In the genomic region with DNA sequence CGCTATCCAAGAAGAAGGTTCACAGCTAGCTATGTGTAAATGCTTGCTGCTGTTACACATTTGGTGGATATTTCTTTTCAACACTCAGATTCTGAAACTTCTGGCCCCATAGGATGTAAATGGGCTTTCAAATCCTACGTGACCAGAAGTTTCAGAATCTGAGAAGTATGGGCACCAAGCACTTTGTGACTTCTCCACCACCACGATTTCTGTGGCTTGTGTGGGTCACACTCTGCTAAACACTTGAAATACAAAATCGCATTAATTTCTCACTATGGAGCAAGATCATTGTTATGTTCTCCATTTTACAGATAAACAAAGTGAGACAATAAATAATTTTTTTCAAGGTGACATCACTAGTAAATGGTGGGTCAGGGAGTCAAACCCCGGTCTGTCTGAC, we compare ENCODE assay signal across 30 cellular contexts.
A peak's percentile ranks its signal among the peaks of the same experiment; 100 is the strongest.
DNase-seq lines count a peak whose midpoint lies in the region; ATAC-seq, FAIRE-seq and TF ChIP-seq lines count a peak whose summit lies in the region.
"Had no signal": no experiment of that assay in that cellular context is flagged by ENCODE, and none has a peak within 500 bp of the region (broad histone marks: within the 10 kb centered on the region; RNA-seq: fewer than 3 reads in every experiment).

No MANE protein-coding gene starts in this region.

- TF ChIP-seq CTCF in A549 (IDR thresholded peaks at IDR 0.05) (no peak), coronary artery (IDR thresholded peaks at IDR 0.05) (no peak)

- TF ChIP-seq EP300 in A549 (IDR thresholded peaks at IDR 0.05), result no peak

- ATAC-seq in A549 (no peak), GM18870 (IDR thresholded peaks at IDR 0.05; ENCODE audit: unreplicated experiment) (peak; percentile 65), GM21825 (IDR thresholded peaks at IDR 0.05; ENCODE audit: unreplicated experiment) (peak; percentile 42), HG03342 (IDR thresholded peaks at IDR 0.05; ENCODE audit: unreplicated experiment) (peak; percentile 35), HG02678 (IDR thresholded peaks at IDR 0.05; ENCODE audit: unreplicated experiment) (no peak)
- ATAC-seq: activated T-cell treated with anti-CD3 and anti-CD28 coated beads, Interleukin-2, amount 50 U/mL, for 4 hours; gastroesophageal sphincter; left lobe of liver; sciatic nerve had no signal

- peak overlapping the region; percentile 99 to 100 for H3K27ac ChIP-seq in A549
- no peak overlapping the region for H3K27ac ChIP-seq in coronary artery
- H3K27ac ChIP-seq: 22Rv1, gastroesophageal sphincter had no signal

- POLR2A ChIA-PET in A549 (lab: Yijun Ruan, JAX), result no interaction called here

- no peak for FAIRE-seq in A549 (lab: Jason Lieb, UNC)
- FAIRE-seq: D721Med, endometrium, H54, RCC 7860 had no signal

- 92% methylated on average over 5 of the region's 5 CpGs for WGBS in A549 (ENCODE audit: missing lambda C conversion rate)

- CTCF ChIA-PET in A549 (lab: Yijun Ruan, JAX), result no interaction called here

- H3K9me3 ChIP-seq in A549, result peaks cover 11% of the 10 kb centered on the region

- no peak for TF ChIP-seq RAD21 in A549 (conservative IDR thresholded peaks at IDR 0.05 in 1 of 2, IDR thresholded peaks at IDR 0.05 in 1 of 2)

- peaks cover 39% of the 10 kb centered on the region for H3K4me1 ChIP-seq in A549

- DNase-seq in A549 (ENCODE audit: low read depth in 1 of 2, low spot score in 1 of 2) (no peak), coronary artery (ENCODE audit: low spot score) (no peak), RKO (ENCODE audit: low spot score) (no peak), islet precursor cell (no peak)
- DNase-seq: activated CD4-positive, alpha-beta T cell treated with anti-CD3 and anti-CD28 coated beads, Interleukin-2, amount 50 U/mL, for 1 hour; activated T-cell treated with anti-CD3 and anti-CD28 coated beads, Interleukin-2, amount 50 U/mL, for 4 hours; CD4-positive, CD25-positive, alpha-beta regulatory T cell; dermis blood vessel endothelial cell; hypothalamus; immature natural killer cell; KBM-7; mesendoderm; MM.1S; NCI-H2081; NCI-H226; stimulated activated CD4-positive, alpha-beta T cell treated with anti-CD3 and anti-CD28 coated beads, Interleukin-4, amount 100 ng/mL, for 24 hours; stimulated activated naive B cell treated with anti-CD40 and anti-IgM and Interleukin-4, amounts not matched to agents 10 μg/mL and 1 μg/mL and 100 μg/mL, for 72 hours; T1000 had no signal

- no peak overlapping the region for H3K4me2 ChIP-seq in A549

- no peak overlapping the region for H3K4me3 ChIP-seq in A549
- no peak overlapping the region for H3K4me3 ChIP-seq in coronary artery
- H3K4me3 ChIP-seq: gastroesophageal sphincter had no signal

- no peak for TF ChIP-seq POLR2A in A549 (IDR thresholded peaks at IDR 0.05; ENCODE audit: low read length)

TF ChIP-seq in A549, 52 proteins besides CTCF, POLR2A, EP300 and RAD21:
- TF ChIP-seq TP53 (CRISPR knock-in tag; IDR thresholded peaks at IDR 0.05), result no peak
- no peak for TF ChIP-seq EHMT2 (IDR thresholded peaks at IDR 0.05; ENCODE audit: low read depth)
- TF ChIP-seq POLR2AphosphoS2 (conservative IDR thresholded peaks at IDR 0.05; ENCODE audit: low read length), result no peak
- TF ChIP-seq FOSB (CRISPR knock-in tag; IDR thresholded peaks at IDR 0.05), result no peak
- TF ChIP-seq ZFP36 (IDR thresholded peaks at IDR 0.05; ENCODE audit: borderline replicate concordance, partially characterized antibody), result no peak
- no peak for TF ChIP-seq RNF2 (IDR thresholded peaks at IDR 0.05; ENCODE audit: borderline replicate concordance, low read depth)
- TF ChIP-seq PHF8 (IDR thresholded peaks at IDR 0.05; ENCODE audit: borderline replicate concordance, low read depth), result no peak
- TF ChIP-seq TFCP2L1 (CRISPR knock-in tag; IDR thresholded peaks at IDR 0.05), result no peak
- TF ChIP-seq, protein P1, sequence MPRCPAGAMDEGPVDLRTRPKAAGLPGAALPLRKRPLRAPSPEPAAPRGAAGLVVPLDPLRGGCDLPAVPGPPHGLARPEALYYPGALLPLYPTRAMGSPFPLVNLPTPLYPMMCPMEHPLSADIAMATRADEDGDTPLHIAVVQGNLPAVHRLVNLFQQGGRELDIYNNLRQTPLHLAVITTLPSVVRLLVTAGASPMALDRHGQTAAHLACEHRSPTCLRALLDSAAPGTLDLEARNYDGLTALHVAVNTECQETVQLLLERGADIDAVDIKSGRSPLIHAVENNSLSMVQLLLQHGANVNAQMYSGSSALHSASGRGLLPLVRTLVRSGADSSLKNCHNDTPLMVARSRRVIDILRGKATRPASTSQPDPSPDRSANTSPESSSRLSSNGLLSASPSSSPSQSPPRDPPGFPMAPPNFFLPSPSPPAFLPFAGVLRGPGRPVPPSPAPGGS (IDR thresholded peaks at IDR 0.05), result no peak
- TF ChIP-seq MAZ (IDR thresholded peaks at IDR 0.05; ENCODE audit: borderline replicate concordance, low read depth, low read length), result no peak
- no peak for TF ChIP-seq NPAS2 (CRISPR knock-in tag; IDR thresholded peaks at IDR 0.05; ENCODE audit: borderline replicate concordance)
- no peak for TF ChIP-seq GATA3 (IDR thresholded peaks at IDR 0.05; ENCODE audit: borderline replicate concordance)
- no peak for TF ChIP-seq ZC3H11A (IDR thresholded peaks at IDR 0.05)
- TF ChIP-seq NFE2L2 (conservative IDR thresholded peaks at IDR 0.05; ENCODE audit: low read length), result no peak

Comparison
In these comparisons a context has a peak if more than half of its experiments do, and no peak if none do; other contexts are left out.
1. ATAC-seq: peak in GM18870 (single experiment), GM21825 (single experiment) and HG03342 (single experiment); none in A549 (0 of 2) and HG02678 (single experiment).
2. H3K27ac ChIP-seq: peak in A549 (2 of 2); none in coronary artery (0 of 2).